Comparison of ENCODE assay signal across 19 cellular contexts in genomic region chr7:106048621-106049020, GRCh38.
"Had no signal": no experiment of that assay in that cellular context is flagged by ENCODE, and none has a peak within 500 bp of the region (broad histone marks: within the 10 kb centered on the region; RNA-seq: fewer than 3 reads in every experiment).

No MANE protein-coding gene starts in this region.

- H3K9me3 Mint-ChIP-seq: endodermal cell; naive thymus-derived CD4-positive, alpha-beta T cell; nephron progenitor cell had no signal

- FAIRE-seq: endothelial cell of umbilical vein, frontal cortex had no signal

- H3K4me1 Mint-ChIP-seq: endodermal cell; naive thymus-derived CD4-positive, alpha-beta T cell had no signal

- H3K36me3 ChIP-seq: heart left ventricle, neutrophil, right atrium auricular region, sigmoid colon had no signal

- H3K4me3 Mint-ChIP-seq: endodermal cell; naive thymus-derived CD4-positive, alpha-beta T cell; nephron progenitor cell had no signal

- H3K27ac Mint-ChIP-seq: endodermal cell; naive thymus-derived CD4-positive, alpha-beta T cell; nephron progenitor cell had no signal

- H3K27me3 ChIP-seq: right atrium auricular region, sigmoid colon had no signal

- H3K27ac ChIP-seq: coronary artery, heart left ventricle, neutrophil, right atrium auricular region, sigmoid colon had no signal

- H3K4me3 ChIP-seq: coronary artery, heart left ventricle, right atrium auricular region, sigmoid colon, skin epidermis had no signal

- DNase-seq: effector CD4-positive, alpha-beta T cell; endodermal cell; erythroblast; heart left ventricle; hippocampal formation; naive thymus-derived CD4-positive, alpha-beta T cell; nephron progenitor cell; sigmoid colon; stimulated activated CD4-positive, alpha-beta T cell treated with anti-CD3 and anti-CD28 coated beads, Interleukin-2, amount 100 ng/mL, for 24 hours; stimulated activated CD4-positive, alpha-beta T cell treated with anti-CD3 and anti-CD28 coated beads, Interleukin-4, amount 100 ng/mL, for 4 hours; stimulated activated naive CD4-positive, alpha-beta T cell treated with Interleukin-2 at 50 U/mL for 16 hours; trophoblast cell had no signal

- ATAC-seq: heart left ventricle; left lobe of liver; naive thymus-derived CD4-positive, alpha-beta T cell had no signal

- H3K36me3 Mint-ChIP-seq: naive thymus-derived CD4-positive, alpha-beta T cell had no signal

- H3K9me3 ChIP-seq: heart left ventricle, neutrophil, right atrium auricular region, sigmoid colon had no signal
